ENCODE assay signal across 14 cellular contexts in the genomic region with DNA sequence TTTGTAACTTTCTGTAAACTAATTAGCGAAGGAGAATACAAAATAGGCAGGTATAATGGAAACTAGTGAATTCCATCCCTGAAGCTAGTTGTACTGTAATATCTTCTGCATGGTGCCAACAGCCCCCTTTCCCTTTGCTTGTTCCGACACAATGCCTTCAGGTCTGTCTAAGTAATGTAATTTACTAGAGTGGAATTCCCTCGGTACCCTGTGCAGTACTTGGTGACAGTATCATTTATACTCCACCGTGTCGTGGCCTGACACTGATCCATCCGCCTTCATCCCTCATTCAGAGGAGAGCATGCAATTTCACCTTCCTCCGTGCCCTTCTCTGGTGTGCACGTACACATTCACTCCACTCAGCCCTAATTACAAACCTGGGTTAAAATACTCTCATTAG.
"Had no signal": no experiment of that assay in that cellular context is flagged by ENCODE, and none has a peak within 500 bp of the region (broad histone marks: within the 10 kb centered on the region; RNA-seq: fewer than 3 reads in every experiment).

No MANE protein-coding gene starts in this region.

- ATAC-seq: left colon had no signal

- H3K4me3 Mint-ChIP-seq: neural crest cell; T-helper 1 cell treated with Interleukin-12 subunit alpha and Interleukin-12 subunit beta and Interleukin-4 antibody, amounts not matched to agents 30 μg/mL and 1 μg/mL, for 36 hours had no signal

- H3K9me3 Mint-ChIP-seq: neural crest cell; T-helper 1 cell treated with Interleukin-12 subunit alpha and Interleukin-12 subunit beta and Interleukin-4 antibody, amounts not matched to agents 30 μg/mL and 1 μg/mL, for 36 hours had no signal

- DNase-seq: activated CD4-positive, alpha-beta T cell treated with anti-CD3 and anti-CD28 coated beads, Interleukin-2, amount 50 U/mL, for 4 hours; cerebellar nuclear complex; cortex of kidney; erythroblast; foreskin melanocyte; glutamatergic neuron; hippocampal formation; islet precursor cell; left colon; midbrain; stomach; trophoblast cell had no signal

- H3K27ac Mint-ChIP-seq: T-helper 1 cell treated with Interleukin-12 subunit alpha and Interleukin-12 subunit beta and Interleukin-4 antibody, amounts not matched to agents 30 μg/mL and 1 μg/mL, for 36 hours had no signal
